Comparison of ENCODE assay signal across 8 cellular contexts in the genomic region with DNA sequence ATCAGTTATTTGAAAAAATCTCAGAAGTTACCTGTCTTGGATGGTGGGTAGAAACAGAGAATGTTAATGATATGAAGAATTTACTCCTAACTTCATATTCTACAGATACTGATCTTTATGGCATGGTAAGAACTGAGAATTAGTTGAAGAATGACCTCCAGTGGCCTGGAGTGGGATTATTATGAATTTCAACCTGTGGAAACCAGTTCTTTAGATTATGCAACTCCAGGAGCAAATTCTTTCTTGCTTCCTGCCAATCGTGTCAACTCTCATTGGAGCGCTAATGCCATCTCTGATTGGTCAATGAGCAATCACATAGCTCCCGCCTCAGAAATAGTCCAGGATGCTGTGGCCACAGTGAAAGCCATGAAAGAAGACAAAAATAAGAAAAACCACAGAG. TPM values are rescaled to one million over a fixed set of nuclear protein-coding genes. Genes with fewer than 3 reads are reported as not detected.
DNase-seq lines count a peak whose midpoint lies in the region; ATAC-seq, FAIRE-seq and TF ChIP-seq lines count a peak whose summit lies in the region.

No MANE protein-coding gene starts in this region.

- no peak overlapping the region for H3K9ac ChIP-seq in SK-N-SH

- no peak overlapping the region for H3K4me2 ChIP-seq in SK-N-SH

- POLR2A ChIA-PET in SK-N-SH (lab: Yijun Ruan, JAX) = no interaction called here

- H3K9me3 Mint-ChIP-seq in activated T-cell treated with anti-CD3 and anti-CD28 coated beads, Interleukin-2, amount 50 U/mL, for 4 hours = peaks cover 5% of the 10 kb centered on the region

- peaks cover 5% of the 10 kb centered on the region for H3K36me3 Mint-ChIP-seq in activated T-cell treated with anti-CD3 and anti-CD28 coated beads, Interleukin-2, amount 50 U/mL, for 4 hours (ENCODE audit: insufficient read depth)

- no peaks in the 10 kb centered on the region for H3K27me3 Mint-ChIP-seq in activated T-cell treated with anti-CD3 and anti-CD28 coated beads, Interleukin-2, amount 50 U/mL, for 4 hours (ENCODE audit: low read depth)

- H3K27me3 ChIP-seq in SK-N-SH (ENCODE audit: insufficient read depth) (no peaks in the 10 kb centered on the region), prostate gland (replicated peaks; ENCODE audit: insufficient read depth) (no peaks in the 10 kb centered on the region)

- no peaks in the 10 kb centered on the region for H3K9me3 ChIP-seq in SK-N-SH
- H3K9me3 ChIP-seq in prostate gland = no peaks in the 10 kb centered on the region

- H3K4me1 ChIP-seq in SK-N-SH (ENCODE audit: control insufficient read depth in 1 of 2, insufficient read depth in 2 of 2, low read depth in 1 of 2, low read length in 1 of 2) = no peaks in the 10 kb centered on the region
- no peaks in the 10 kb centered on the region for H3K4me1 ChIP-seq in prostate gland (replicated peaks)

- no peaks in the 10 kb centered on the region for H3F3A ChIP-seq in SK-N-SH (replicated peaks; ENCODE audit: insufficient read depth)

- CTCF ChIA-PET in SK-N-SH (lab: Yijun Ruan, JAX) = interaction anchor here (0.7 to 5.0 kb wide), 4 partner anchors 165 to 879 kb away, joined by 3 to 35 read pairs (median 10); a partner anchor contains a TSS

- no peak overlapping the region for H3K4me3 Mint-ChIP-seq in activated T-cell treated with anti-CD3 and anti-CD28 coated beads, Interleukin-2, amount 50 U/mL, for 4 hours

- H3K4me1 Mint-ChIP-seq in activated T-cell treated with anti-CD3 and anti-CD28 coated beads, Interleukin-2, amount 50 U/mL, for 4 hours (ENCODE audit: low read depth) = peaks cover 17% of the 10 kb centered on the region

- FAIRE-seq in D721Med (lab: Jason Lieb, UNC) (no peak), GM12892 (lab: Jason Lieb, UNC) (no peak)

- no peak overlapping the region for H3K4me3 ChIP-seq in SK-N-SH (ENCODE audit: low read depth in 2 of 2, low read length in 1 of 2)
- H3K4me3 ChIP-seq in prostate gland = no peak overlapping the region

- no peaks in the 10 kb centered on the region for H3K36me3 ChIP-seq in SK-N-SH (replicated peaks in 1 of 2; ENCODE audit: control insufficient read depth in 1 of 2, insufficient read depth in 2 of 2, low read length in 1 of 2)
- no peaks in the 10 kb centered on the region for H3K36me3 ChIP-seq in prostate gland

- peak; percentile 49 for TF ChIP-seq CTCF in D721Med (IDR thresholded peaks at IDR 0.05; ENCODE audit: insufficient read depth, missing control alignments)
- peak; percentile 49 for TF ChIP-seq CTCF in SK-N-SH (IDR thresholded peaks at IDR 0.05)
- TF ChIP-seq CTCF in prostate gland (IDR thresholded peaks at IDR 0.05) = peak in 2 of 4 experiments; percentile 30 to 43

- intact Hi-C loops in prostate gland (cut with DNase I) = no loop called here

- H2AFZ ChIP-seq in SK-N-SH (ENCODE audit: low read depth) = no peak overlapping the region

- peak; percentile 80 for TF ChIP-seq RAD21 in SK-N-SH (IDR thresholded peaks at IDR 0.05; ENCODE audit: low read length)

- TF ChIP-seq EP300 in SK-N-SH (IDR thresholded peaks at IDR 0.05; ENCODE audit: borderline replicate concordance in 1 of 2, low read depth in 1 of 2, low read length in 1 of 2) = no peak

- TF ChIP-seq POLR2A in GM12892 (IDR thresholded peaks at IDR 0.05; ENCODE audit: low read depth, low read length) (no peak), prostate gland (IDR thresholded peaks at IDR 0.05) (no peak)

- DNase-seq in D721Med (ENCODE audit: insufficient read length, low spot score) (no peak), HT1080 (ENCODE audit: low read depth) (peak; percentile 52), SK-N-SH (peak; percentile 62), hepatic stellate cell (ENCODE audit: low spot score) (peak; percentile 59), GM12892 (ENCODE audit: insufficient read length) (no peak), prostate gland (ENCODE audit: low spot score) (no peak)
- DNase-seq in activated T-cell treated with anti-CD3 and anti-CD28 coated beads, Interleukin-2, amount 50 U/mL, for 4 hours = no peak
- DNase-seq in stimulated activated CD4-positive, alpha-beta T cell treated with anti-CD3 and anti-CD28 coated beads, Interleukin-15, amount 100 ng/mL, for 24 hours = no peak

- no peaks in the 10 kb centered on the region for H4K20me1 ChIP-seq in SK-N-SH (ENCODE audit: insufficient read depth)

- no peaks in the 10 kb centered on the region for H3K9me2 ChIP-seq in SK-N-SH

- H3K79me2 ChIP-seq in SK-N-SH (ENCODE audit: insufficient read depth) = no peaks in the 10 kb centered on the region

- WGBS in SK-N-SH (ENCODE audit: low lambda C conversion rate) = 29% methylated on average over 3 of the region's 3 CpGs
- 36% methylated on average over 3 of the region's 3 CpGs for WGBS in prostate gland

- H3K27ac ChIP-seq in SK-N-SH (ENCODE audit: low read depth in 2 of 2, low read length in 1 of 2) = no peak overlapping the region
- H3K27ac ChIP-seq in prostate gland = no peak overlapping the region

- ATAC-seq in activated T-cell treated with anti-CD3 and anti-CD28 coated beads, Interleukin-2, amount 50 U/mL, for 4 hours = no peak

TF ChIP-seq in SK-N-SH, 30 proteins besides CTCF, POLR2A, EP300 and RAD21:
- TF ChIP-seq YY1 (IDR thresholded peaks at IDR 0.05; ENCODE audit: low read depth) (no peak), FOSL2 (IDR thresholded peaks at IDR 0.05; ENCODE audit: borderline replicate concordance, low read depth) (no peak), POLR2AphosphoS5 (IDR thresholded peaks at IDR 0.05; ENCODE audit: low read depth, low read length) (no peak), NFIC (IDR thresholded peaks at IDR 0.05; ENCODE audit: borderline replicate concordance) (no peak), TEAD4 (IDR thresholded peaks at IDR 0.05; ENCODE audit: borderline replicate concordance, insufficient read depth) (no peak), GATA2 (CRISPR knock-in tag; IDR thresholded peaks at IDR 0.05) (peak; percentile 53), SMC3 (IDR thresholded peaks at IDR 0.05; ENCODE audit: low read depth, low read length) (peak; percentile 68), RFX5 (IDR thresholded peaks at IDR 0.05; ENCODE audit: low read length) (no peak), ELF1 (IDR thresholded peaks at IDR 0.05) (no peak), JUND (IDR thresholded peaks at IDR 0.05) (no peak)
- TF ChIP-seq, protein P1, sequence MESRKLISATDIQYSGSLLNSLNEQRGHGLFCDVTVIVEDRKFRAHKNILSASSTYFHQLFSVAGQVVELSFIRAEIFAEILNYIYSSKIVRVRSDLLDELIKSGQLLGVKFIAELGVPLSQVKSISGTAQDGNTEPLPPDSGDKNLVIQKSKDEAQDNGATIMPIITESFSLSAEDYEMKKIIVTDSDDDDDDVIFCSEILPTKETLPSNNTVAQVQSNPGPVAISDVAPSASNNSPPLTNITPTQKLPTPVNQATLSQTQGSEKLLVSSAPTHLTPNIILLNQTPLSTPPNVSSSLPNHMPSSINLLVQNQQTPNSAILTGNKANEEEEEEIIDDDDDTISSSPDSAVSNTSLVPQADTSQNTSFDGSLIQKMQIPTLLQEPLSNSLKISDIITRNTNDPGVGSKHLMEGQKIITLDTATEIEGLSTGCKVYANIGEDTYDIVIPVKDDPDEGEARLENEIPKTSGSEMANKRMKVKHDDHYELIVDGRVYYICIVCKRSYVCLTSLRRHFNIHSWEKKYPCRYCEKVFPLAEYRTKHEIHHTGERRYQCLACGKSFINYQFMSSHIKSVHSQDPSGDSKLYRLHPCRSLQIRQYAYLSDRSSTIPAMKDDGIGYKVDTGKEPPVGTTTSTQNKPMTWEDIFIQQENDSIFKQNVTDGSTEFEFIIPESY (IDR thresholded peaks at IDR 0.05; ENCODE audit: borderline replicate concordance, low read depth) = no peak
- TF ChIP-seq, protein P2, sequence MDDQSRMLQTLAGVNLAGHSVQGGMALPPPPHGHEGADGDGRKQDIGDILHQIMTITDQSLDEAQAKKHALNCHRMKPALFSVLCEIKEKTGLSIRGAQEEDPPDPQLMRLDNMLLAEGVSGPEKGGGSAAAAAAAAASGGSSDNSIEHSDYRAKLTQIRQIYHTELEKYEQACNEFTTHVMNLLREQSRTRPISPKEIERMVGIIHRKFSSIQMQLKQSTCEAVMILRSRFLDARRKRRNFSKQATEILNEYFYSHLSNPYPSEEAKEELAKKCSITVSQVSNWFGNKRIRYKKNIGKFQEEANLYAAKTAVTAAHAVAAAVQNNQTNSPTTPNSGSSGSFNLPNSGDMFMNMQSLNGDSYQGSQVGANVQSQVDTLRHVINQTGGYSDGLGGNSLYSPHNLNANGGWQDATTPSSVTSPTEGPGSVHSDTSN (IDR thresholded peaks at IDR 0.05) = no peak
- TF ChIP-seq, protein P3, sequence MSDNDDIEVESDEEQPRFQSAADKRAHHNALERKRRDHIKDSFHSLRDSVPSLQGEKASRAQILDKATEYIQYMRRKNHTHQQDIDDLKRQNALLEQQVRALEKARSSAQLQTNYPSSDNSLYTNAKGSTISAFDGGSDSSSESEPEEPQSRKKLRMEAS (IDR thresholded peaks at IDR 0.05; ENCODE audit: low read depth) = no peak

RNA-seq across cellular contexts. Expression of a gene that starts 40.6 kb away (rescaled TPM):
- 16.4 and 24.4 TPM in 2 replicates for total RNA-seq in HT1080 (2014; rRNA removed; shearing (Covaris generic))
- polyA plus RNA-seq in HT1080 (2015; cell fraction: cytosol; rRNA removed) = 33.7 and 54.2 TPM in 2 replicates
- polyA plus RNA-seq in HT1080 (2015; cell fraction: nucleus; rRNA removed) = 20.0 and 24.5 TPM in 2 replicates
- polyA plus RNA-seq in SK-N-SH (2012; rRNA removed) = 14.5 and 23.5 TPM in 2 replicates
- 30.9 and 44.9 TPM in 2 replicates for polyA plus RNA-seq in SK-N-SH (2012; cell fraction: cytosol; rRNA removed)
- 3.1 and 7.8 TPM in 2 replicates for polyA plus RNA-seq in SK-N-SH (2012; cell fraction: nucleus; rRNA removed)
- 28.1 TPM for polyA plus RNA-seq in GM12892 (2012; ENCODE audit: missing spikeins)
- 10 to 100 TPM; 21.3 to 25.7 TPM for total RNA-seq in prostate gland
- total RNA-seq in activated T-cell treated with anti-CD3 and anti-CD28 coated beads, Interleukin-2, amount 50 U/mL, for 4 hours = 10 to 100 TPM; 29.1 to 32.8 (median 29.7) TPM

Comparison
In these comparisons a context has a peak if more than half of its experiments do, and no peak if none do; other contexts are left out.
1. DNase-seq: peak in HT1080 (single experiment), SK-N-SH (single experiment) and hepatic stellate cell (single experiment); none in D721Med (single experiment), GM12892 (single experiment), prostate gland (single experiment), activated T-cell treated with anti-CD3 and anti-CD28 coated beads, Interleukin-2, amount 50 U/mL, for 4 hours (single experiment) and stimulated activated CD4-positive, alpha-beta T cell treated with anti-CD3 and anti-CD28 coated beads, Interleukin-15, amount 100 ng/mL, for 24 hours (single experiment).